1 cellular context compared by ENCODE assay signal in the genomic region with DNA sequence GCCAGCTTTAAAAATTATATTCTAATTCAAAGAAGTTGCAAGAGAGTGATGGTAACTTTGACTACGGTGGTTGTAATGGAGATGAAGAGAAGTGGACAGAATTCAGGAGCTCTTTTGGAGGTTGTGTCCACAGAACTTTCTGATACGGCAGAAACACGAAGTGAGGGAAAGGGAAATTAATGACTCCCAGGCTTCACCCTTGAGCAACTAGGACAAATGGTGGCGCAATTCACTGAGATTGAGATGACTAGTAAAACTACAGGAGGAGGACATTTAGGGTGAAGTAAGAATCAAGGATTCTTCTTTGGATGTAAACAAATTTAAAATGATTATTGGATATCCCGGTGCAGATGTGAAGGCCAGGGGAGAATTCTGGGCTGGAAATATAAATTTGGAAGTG.
TF ChIP-seq lines count a peak whose summit lies in the region.

No MANE protein-coding gene starts in this region.

TF ChIP-seq in WTC11, 78 proteins besides CTCF, POLR2A, EP300 and RAD21 (continued from another document):
- TF ChIP-seq, protein P1, sequence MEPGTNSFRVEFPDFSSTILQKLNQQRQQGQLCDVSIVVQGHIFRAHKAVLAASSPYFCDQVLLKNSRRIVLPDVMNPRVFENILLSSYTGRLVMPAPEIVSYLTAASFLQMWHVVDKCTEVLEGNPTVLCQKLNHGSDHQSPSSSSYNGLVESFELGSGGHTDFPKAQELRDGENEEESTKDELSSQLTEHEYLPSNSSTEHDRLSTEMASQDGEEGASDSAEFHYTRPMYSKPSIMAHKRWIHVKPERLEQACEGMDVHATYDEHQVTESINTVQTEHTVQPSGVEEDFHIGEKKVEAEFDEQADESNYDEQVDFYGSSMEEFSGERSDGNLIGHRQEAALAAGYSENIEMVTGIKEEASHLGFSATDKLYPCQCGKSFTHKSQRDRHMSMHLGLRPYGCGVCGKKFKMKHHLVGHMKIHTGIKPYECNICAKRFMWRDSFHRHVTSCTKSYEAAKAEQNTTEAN (CRISPR knock-in tag; IDR thresholded peaks at IDR 0.05) = no peak
- TF ChIP-seq, protein P2, sequence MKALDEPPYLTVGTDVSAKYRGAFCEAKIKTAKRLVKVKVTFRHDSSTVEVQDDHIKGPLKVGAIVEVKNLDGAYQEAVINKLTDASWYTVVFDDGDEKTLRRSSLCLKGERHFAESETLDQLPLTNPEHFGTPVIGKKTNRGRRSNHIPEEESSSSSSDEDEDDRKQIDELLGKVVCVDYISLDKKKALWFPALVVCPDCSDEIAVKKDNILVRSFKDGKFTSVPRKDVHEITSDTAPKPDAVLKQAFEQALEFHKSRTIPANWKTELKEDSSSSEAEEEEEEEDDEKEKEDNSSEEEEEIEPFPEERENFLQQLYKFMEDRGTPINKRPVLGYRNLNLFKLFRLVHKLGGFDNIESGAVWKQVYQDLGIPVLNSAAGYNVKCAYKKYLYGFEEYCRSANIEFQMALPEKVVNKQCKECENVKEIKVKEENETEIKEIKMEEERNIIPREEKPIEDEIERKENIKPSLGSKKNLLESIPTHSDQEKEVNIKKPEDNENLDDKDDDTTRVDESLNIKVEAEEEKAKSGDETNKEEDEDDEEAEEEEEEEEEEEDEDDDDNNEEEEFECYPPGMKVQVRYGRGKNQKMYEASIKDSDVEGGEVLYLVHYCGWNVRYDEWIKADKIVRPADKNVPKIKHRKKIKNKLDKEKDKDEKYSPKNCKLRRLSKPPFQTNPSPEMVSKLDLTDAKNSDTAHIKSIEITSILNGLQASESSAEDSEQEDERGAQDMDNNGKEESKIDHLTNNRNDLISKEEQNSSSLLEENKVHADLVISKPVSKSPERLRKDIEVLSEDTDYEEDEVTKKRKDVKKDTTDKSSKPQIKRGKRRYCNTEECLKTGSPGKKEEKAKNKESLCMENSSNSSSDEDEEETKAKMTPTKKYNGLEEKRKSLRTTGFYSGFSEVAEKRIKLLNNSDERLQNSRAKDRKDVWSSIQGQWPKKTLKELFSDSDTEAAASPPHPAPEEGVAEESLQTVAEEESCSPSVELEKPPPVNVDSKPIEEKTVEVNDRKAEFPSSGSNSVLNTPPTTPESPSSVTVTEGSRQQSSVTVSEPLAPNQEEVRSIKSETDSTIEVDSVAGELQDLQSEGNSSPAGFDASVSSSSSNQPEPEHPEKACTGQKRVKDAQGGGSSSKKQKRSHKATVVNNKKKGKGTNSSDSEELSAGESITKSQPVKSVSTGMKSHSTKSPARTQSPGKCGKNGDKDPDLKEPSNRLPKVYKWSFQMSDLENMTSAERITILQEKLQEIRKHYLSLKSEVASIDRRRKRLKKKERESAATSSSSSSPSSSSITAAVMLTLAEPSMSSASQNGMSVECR (CRISPR knock-in tag; IDR thresholded peaks at IDR 0.05; ENCODE audit: borderline replicate concordance) = no peak
- TF ChIP-seq, protein P3, sequence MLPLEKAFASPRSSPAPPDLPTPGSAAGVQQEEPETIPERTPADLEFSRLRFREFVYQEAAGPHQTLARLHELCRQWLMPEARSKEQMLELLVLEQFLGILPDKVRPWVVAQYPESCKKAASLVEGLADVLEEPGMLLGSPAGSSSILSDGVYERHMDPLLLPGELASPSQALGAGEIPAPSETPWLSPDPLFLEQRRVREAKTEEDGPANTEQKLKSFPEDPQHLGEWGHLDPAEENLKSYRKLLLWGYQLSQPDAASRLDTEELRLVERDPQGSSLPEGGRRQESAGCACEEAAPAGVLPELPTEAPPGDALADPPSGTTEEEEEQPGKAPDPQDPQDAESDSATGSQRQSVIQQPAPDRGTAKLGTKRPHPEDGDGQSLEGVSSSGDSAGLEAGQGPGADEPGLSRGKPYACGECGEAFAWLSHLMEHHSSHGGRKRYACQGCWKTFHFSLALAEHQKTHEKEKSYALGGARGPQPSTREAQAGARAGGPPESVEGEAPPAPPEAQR (CRISPR knock-in tag; IDR thresholded peaks at IDR 0.05) = no peak
- TF ChIP-seq ZNF423 (CRISPR knock-in tag; IDR thresholded peaks at IDR 0.05) (no peak), NR3C1 (CRISPR knock-in tag; conservative IDR thresholded peaks at IDR 0.05; ENCODE audit: low read depth) (no peak), NR2C2 (CRISPR knock-in tag; IDR thresholded peaks at IDR 0.05) (no peak)
